ENCODE assay signal across 9 cellular contexts in genomic region chr17:77436481-77436880, GRCh38.
A peak's percentile ranks its signal among the peaks of the same experiment; 100 is the strongest.
DNase-seq lines count a peak whose midpoint lies in the region; ATAC-seq and TF ChIP-seq lines count a peak whose summit lies in the region.
"Had no signal": no experiment of that assay in that cellular context is flagged by ENCODE, and none has a peak within 500 bp of the region (broad histone marks: within the 10 kb centered on the region; RNA-seq: fewer than 3 reads in every experiment).

No MANE protein-coding gene starts in this region.

- H3K36me3 ChIP-seq in ascending aorta, result peaks cover 0 to 4% of the 10 kb centered on the region in 2 donors

- H3K4me3 Mint-ChIP-seq in activated CD8-positive, alpha-beta memory T cell treated with anti-CD3 and anti-CD28 coated beads, Interleukin-2, amount 10 ng/mL, durations not matched to agents 7 days and 5 days, result no peak overlapping the region
- no peak overlapping the region for H3K4me3 Mint-ChIP-seq in activated B cell treated with CpG ODN at 0.5 μM for 24 hours
- H3K4me3 Mint-ChIP-seq in stimulated activated effector memory CD8-positive, alpha-beta T cell treated with anti-CD3 and anti-CD28 coated beads, Interleukin-12 subunit alpha, Interleukin-12 subunit beta, amount 100 ng/mL, for 72 hours, result peak overlapping the region; percentile 70

- intact Hi-C loops in activated B cell treated with CpG ODN at 0.5 μM for 24 hours (cut with micrococcal nuclease), result no loop called here
- intact Hi-C loops in ascending aorta (cut with DNase I), result no loop called here

- CTCF ChIA-PET in activated CD8-positive, alpha-beta memory T cell treated with anti-CD3 and anti-CD28 coated beads, Interleukin-2, amount 10 ng/mL, durations not matched to agents 7 days and 5 days (lab: Charles Lee), result interaction anchor here (0.8 to 9.1 kb wide), 4 partner anchors 15 to 60 kb away, joined by 3 to 98 read pairs (median 4); no protein-coding TSS in a partner anchor
- CTCF ChIA-PET in activated B cell treated with CpG ODN at 0.5 μM for 24 hours (lab: Charles Lee), result interaction anchor here (1.0 to 1.6 kb wide), 3 partner anchors 9 to 35 kb away, joined by 3 to 5 read pairs (median 4); no protein-coding TSS in a partner anchor

- H3K27me3 ChIP-seq in ascending aorta, result no peaks in the 10 kb centered on the region

- peaks cover 3% of the 10 kb centered on the region for H3K36me3 Mint-ChIP-seq in activated CD8-positive, alpha-beta memory T cell treated with anti-CD3 and anti-CD28 coated beads, Interleukin-2, amount 10 ng/mL, durations not matched to agents 7 days and 5 days
- H3K36me3 Mint-ChIP-seq in activated B cell treated with CpG ODN at 0.5 μM for 24 hours (ENCODE audit: low read depth), result no peaks in the 10 kb centered on the region
- peaks cover 35% of the 10 kb centered on the region for H3K36me3 Mint-ChIP-seq in stimulated activated effector memory CD8-positive, alpha-beta T cell treated with anti-CD3 and anti-CD28 coated beads, Interleukin-12 subunit alpha, Interleukin-12 subunit beta, amount 100 ng/mL, for 72 hours

- peaks cover 12 to 41% of the 10 kb centered on the region in 2 donors for H3K4me1 ChIP-seq in ascending aorta

- no peaks in the 10 kb centered on the region for H3K9me3 ChIP-seq in ascending aorta

- H3K27ac ChIP-seq in ascending aorta, result no peak overlapping the region

- peaks cover 94% of the 10 kb centered on the region for H3K4me1 Mint-ChIP-seq in activated CD8-positive, alpha-beta memory T cell treated with anti-CD3 and anti-CD28 coated beads, Interleukin-2, amount 10 ng/mL, durations not matched to agents 7 days and 5 days
- H3K4me1 Mint-ChIP-seq in activated B cell treated with CpG ODN at 0.5 μM for 24 hours, result peaks cover 97% of the 10 kb centered on the region
- H3K4me1 Mint-ChIP-seq in stimulated activated effector memory CD8-positive, alpha-beta T cell treated with anti-CD3 and anti-CD28 coated beads, Interleukin-12 subunit alpha, Interleukin-12 subunit beta, amount 100 ng/mL, for 72 hours, result peaks cover 87% of the 10 kb centered on the region

- no peak for ATAC-seq in activated CD8-positive, alpha-beta memory T cell treated with anti-CD3 and anti-CD28 coated beads, Interleukin-2, amount 10 ng/mL, durations not matched to agents 7 days and 5 days
- no peak for ATAC-seq in activated B cell treated with CpG ODN at 0.5 μM for 24 hours (ENCODE audit: low read depth)
- no peak for ATAC-seq in stimulated activated effector memory CD8-positive, alpha-beta T cell treated with anti-CD3 and anti-CD28 coated beads, Interleukin-12 subunit alpha, Interleukin-12 subunit beta, amount 100 ng/mL, for 72 hours

- POLR2A ChIA-PET in activated B cell treated with CpG ODN at 0.5 μM for 24 hours (lab: Charles Lee), result interaction anchor here (0.7 to 23.2 kb wide), 8 partner anchors 8 to 114 kb away, joined by 3 to 831 read pairs (median 18); no protein-coding TSS in a partner anchor

- H3K9me3 Mint-ChIP-seq in activated CD8-positive, alpha-beta memory T cell treated with anti-CD3 and anti-CD28 coated beads, Interleukin-2, amount 10 ng/mL, durations not matched to agents 7 days and 5 days (ENCODE audit: low read depth), result no peaks in the 10 kb centered on the region
- H3K9me3 Mint-ChIP-seq in activated B cell treated with CpG ODN at 0.5 μM for 24 hours, result no peaks in the 10 kb centered on the region
- H3K9me3 Mint-ChIP-seq in stimulated activated effector memory CD8-positive, alpha-beta T cell treated with anti-CD3 and anti-CD28 coated beads, Interleukin-12 subunit alpha, Interleukin-12 subunit beta, amount 100 ng/mL, for 72 hours, result no peaks in the 10 kb centered on the region

- H3K4me3 ChIP-seq in fibroblast of villous mesenchyme (ENCODE audit: low read depth, low read length) (peak overlapping the region; percentile 32), ascending aorta (no peak overlapping the region)

- no peaks in the 10 kb centered on the region for H3K27me3 Mint-ChIP-seq in activated CD8-positive, alpha-beta memory T cell treated with anti-CD3 and anti-CD28 coated beads, Interleukin-2, amount 10 ng/mL, durations not matched to agents 7 days and 5 days
- no peaks in the 10 kb centered on the region for H3K27me3 Mint-ChIP-seq in activated B cell treated with CpG ODN at 0.5 μM for 24 hours

- peak overlapping the region; percentile 57 for H3K27ac Mint-ChIP-seq in activated CD8-positive, alpha-beta memory T cell treated with anti-CD3 and anti-CD28 coated beads, Interleukin-2, amount 10 ng/mL, durations not matched to agents 7 days and 5 days
- peak overlapping the region; percentile 94 for H3K27ac Mint-ChIP-seq in activated B cell treated with CpG ODN at 0.5 μM for 24 hours
- H3K27ac Mint-ChIP-seq in stimulated activated effector memory CD8-positive, alpha-beta T cell treated with anti-CD3 and anti-CD28 coated beads, Interleukin-12 subunit alpha, Interleukin-12 subunit beta, amount 100 ng/mL, for 72 hours, result peak overlapping the region; percentile 95

- DNase-seq in activated CD8-positive, alpha-beta memory T cell treated with anti-CD3 and anti-CD28 coated beads, Interleukin-2, amount 10 ng/mL, durations not matched to agents 7 days and 5 days, result no peak
- DNase-seq in activated CD8-positive, alpha-beta memory T cell treated with anti-CD3 and anti-CD28 coated beads for 24 hours, result no peak
- no peak for DNase-seq in activated B cell treated with CpG ODN at 0.5 μM for 24 hours
- DNase-seq in fibroblast of villous mesenchyme (ENCODE audit: low read depth), result no peak
- no peak for DNase-seq in stimulated activated effector memory CD8-positive, alpha-beta T cell treated with anti-CD3 and anti-CD28 coated beads, Interleukin-12 subunit alpha, Interleukin-12 subunit beta, amount 100 ng/mL, for 72 hours (ENCODE audit: low spot score in 2 of 2)
- no peak for DNase-seq in amniotic stem cell (lab: John Stamatoyannopoulos, UW)
- DNase-seq in ascending aorta (ENCODE audit: low spot score in 2 of 2), result no peak
- no peak for DNase-seq in RPMI8226
- DNase-seq: NCI-H2029 treated with DMSO at 0.1 percent for 48 hours had no signal

- TF ChIP-seq CTCF in activated B cell treated with CpG ODN at 0.5 μM for 24 hours (IDR thresholded peaks at IDR 0.05) (no peak), fibroblast of villous mesenchyme (IDR thresholded peaks at IDR 0.05; ENCODE audit: insufficient read depth, low read depth, low read length) (no peak), ascending aorta (IDR thresholded peaks at IDR 0.05) (no peak)
